Comparison of ENCODE assay signal across 14 cellular contexts in the genomic region with DNA sequence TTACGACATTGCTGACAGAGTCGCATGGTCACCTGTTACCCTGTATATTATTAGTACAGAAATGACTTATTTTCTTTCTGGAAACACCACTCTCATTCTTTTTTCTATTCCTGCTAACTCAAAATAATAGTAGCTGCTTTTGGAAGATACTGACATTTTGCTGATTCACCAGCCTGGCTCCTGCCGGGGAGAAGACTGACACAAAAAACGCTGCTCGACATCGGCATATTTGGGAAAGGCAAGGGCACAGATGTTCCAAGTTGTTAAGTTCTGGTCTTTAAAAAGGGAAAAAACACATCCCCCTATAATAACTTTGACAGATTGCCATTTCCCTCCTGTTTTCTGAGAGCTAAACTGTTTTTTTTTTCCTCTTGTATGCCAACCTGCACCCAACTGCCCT. TPM values are rescaled to one million over a fixed set of nuclear protein-coding genes. Genes with fewer than 3 reads are reported as not detected.
A peak's percentile ranks its signal among the peaks of the same experiment; 100 is the strongest.
DNase-seq lines count a peak whose midpoint lies in the region; ATAC-seq and TF ChIP-seq lines count a peak whose summit lies in the region.
"Had no signal": no experiment of that assay in that cellular context is flagged by ENCODE, and none has a peak within 500 bp of the region (broad histone marks: within the 10 kb centered on the region; RNA-seq: fewer than 3 reads in every experiment).

No MANE protein-coding gene starts in this region.

- peak overlapping the region in 3 of 4 donors; percentile 3 to 23 (median 17) for H3K27ac ChIP-seq in gastroesophageal sphincter
- H3K27ac ChIP-seq in spleen, result peak overlapping the region in 6 of 8 donors; percentile 21 to 70 (median 60)
- H3K27ac ChIP-seq in OCI-LY7 (ENCODE audit: low read depth, low read length, poor library complexity, severe bottlenecking), result no peak overlapping the region
- H3K27ac ChIP-seq in hepatocyte, result no peak overlapping the region
- H3K27ac ChIP-seq in Karpas-422 (ENCODE audit: low read length), result no peak overlapping the region

- H3K79me2 ChIP-seq in OCI-LY7 (ENCODE audit: insufficient read depth, low read depth, low read length), result no peaks in the 10 kb centered on the region
- H3K79me2 ChIP-seq in hepatocyte, result no peaks in the 10 kb centered on the region
- H3K79me2 ChIP-seq in Karpas-422 (ENCODE audit: low read length), result peaks cover 10% of the 10 kb centered on the region

- H3K27me3 Mint-ChIP-seq in IgD-negative memory B cell (peaks cover 2% of the 10 kb centered on the region), MCF 10A (ENCODE audit: insufficient read depth, unreplicated experiment) (no peaks in the 10 kb centered on the region)
- H3K27me3 Mint-ChIP-seq: CD4-positive, alpha-beta memory T cell had no signal

- BruUV-seq in OCI-LY7 (replicated peaks; lab: Mats Ljungman, UMichigan) (no TSS peak), MCF 10A (replicated peaks; lab: Mats Ljungman, UMichigan) (no TSS peak)

- H3K36me3 Mint-ChIP-seq in IgD-negative memory B cell, result peaks cover 8% of the 10 kb centered on the region
- peaks cover 41% of the 10 kb centered on the region for H3K36me3 Mint-ChIP-seq in MCF 10A (ENCODE audit: insufficient read depth, unreplicated experiment)

- TF ChIP-seq POLR2A in gastroesophageal sphincter (IDR thresholded peaks at IDR 0.05) (no peak), spleen (IDR thresholded peaks at IDR 0.05) (no peak)

- H3K4me1 ChIP-seq in gastroesophageal sphincter (peaks cover 0 to 5% (median 0%) of the 10 kb centered on the region in 3 donors), spleen (peaks cover 0 to 20% (median 10%) of the 10 kb centered on the region in 6 donors), OCI-LY7 (ENCODE audit: insufficient read depth, low read length, poor library complexity, severe bottlenecking) (peaks cover 44% of the 10 kb centered on the region), hepatocyte (ENCODE audit: insufficient read depth) (no peaks in the 10 kb centered on the region), Karpas-422 (ENCODE audit: low read length) (peaks cover 19% of the 10 kb centered on the region)

- POLR2A ChIA-PET in OCI-LY7 (lab: Charles Lee) (no interaction called here), MCF 10A (lab: Yijun Ruan, JAX) (interaction anchor here (0.6 to 1.2 kb wide), 5 partner anchors 10 to 245 kb away, joined by 3 to 6 read pairs (median 4); no protein-coding TSS in a partner anchor)

- no peaks in the 10 kb centered on the region for H3K9me3 Mint-ChIP-seq in IgD-negative memory B cell
- H3K9me3 Mint-ChIP-seq in MCF 10A (ENCODE audit: unreplicated experiment), result no peaks in the 10 kb centered on the region
- H3K9me3 Mint-ChIP-seq: CD4-positive, alpha-beta memory T cell; HFFc6 had no signal

- no peak for TF ChIP-seq EP300 in gastroesophageal sphincter (IDR thresholded peaks at IDR 0.05)

- H3K27ac Mint-ChIP-seq in IgD-negative memory B cell (peak overlapping the region in 2 of 3 donors; percentile 39 to 67), MCF 10A (ENCODE audit: low read depth, unreplicated experiment) (no peak overlapping the region)
- H3K27ac Mint-ChIP-seq: CD4-positive, alpha-beta memory T cell; HFFc6 had no signal

- CTCF ChIA-PET in OCI-LY7 (lab: Charles Lee; ENCODE audit: unreplicated experiment) (interaction anchor here (1.4 kb wide), 1 partner anchor 56 kb away, joined by 3 read pairs; no protein-coding TSS in a partner anchor), MCF 10A (lab: Yijun Ruan, JAX) (interaction anchor here (0.6 to 1.1 kb wide), 3 partner anchors 12 to 134 kb away, joined by 3 read pairs; no protein-coding TSS in a partner anchor)

- H3K9me2 ChIP-seq in OCI-LY7 (ENCODE audit: insufficient read depth, low read length) (no peaks in the 10 kb centered on the region), hepatocyte (replicated peaks; ENCODE audit: insufficient read depth) (no peaks in the 10 kb centered on the region), Karpas-422 (replicated peaks; ENCODE audit: insufficient read depth, low read length) (no peaks in the 10 kb centered on the region)

- H3K9me3 ChIP-seq in gastroesophageal sphincter, result no peaks in the 10 kb centered on the region
- H3K9me3 ChIP-seq in spleen, result no peaks in the 10 kb centered on the region
- H3K9me3 ChIP-seq in OCI-LY7 (ENCODE audit: low read length), result no peaks in the 10 kb centered on the region
- no peaks in the 10 kb centered on the region for H3K9me3 ChIP-seq in hepatocyte (ENCODE audit: low read depth)
- no peaks in the 10 kb centered on the region for H3K9me3 ChIP-seq in Karpas-422 (ENCODE audit: low read length)

- intact Hi-C loops in spleen (cut with DNase I; ENCODE audit: low total_unique reads), result no loop called here
- intact Hi-C loops in OCI-LY7 (cut with micrococcal nuclease; ENCODE audit: unreplicated experiment), result no loop called here
- intact Hi-C loops in MCF 10A (cut with micrococcal nuclease), result no loop called here

- no peak overlapping the region for H3K9ac ChIP-seq in Karpas-422 (ENCODE audit: low read length)

- no peak overlapping the region for H3K4me3 ChIP-seq in gastroesophageal sphincter
- H3K4me3 ChIP-seq in spleen, result no peak overlapping the region
- no peak overlapping the region for H3K4me3 ChIP-seq in OCI-LY7 (ENCODE audit: low read depth, low read length, poor library complexity, severe bottlenecking)
- no peak overlapping the region for H3K4me3 ChIP-seq in hepatocyte
- no peak overlapping the region for H3K4me3 ChIP-seq in Karpas-422 (ENCODE audit: low read length)
- H3K4me3 ChIP-seq: GM12878 had no signal

- TF ChIP-seq CTCF in gastroesophageal sphincter (IDR thresholded peaks at IDR 0.05) (no peak), spleen (IDR thresholded peaks at IDR 0.05 in 8 of 11, conservative IDR thresholded peaks at IDR 0.05 in 3 of 11) (no peak), OCI-LY7 (conservative IDR thresholded peaks at IDR 0.05; ENCODE audit: low read length) (no peak), hepatocyte (IDR thresholded peaks at IDR 0.05; ENCODE audit: poor library complexity) (no peak), MCF 10A (IDR thresholded peaks at IDR 0.05; ENCODE audit: unreplicated experiment) (no peak)

- no peak for ATAC-seq in gastroesophageal sphincter
- ATAC-seq: GM12878 had no signal

- H3K4me1 Mint-ChIP-seq in IgD-negative memory B cell (peaks cover 5 to 20% (median 18%) of the 10 kb centered on the region in 3 donors), MCF 10A (ENCODE audit: insufficient read depth, unreplicated experiment) (no peaks in the 10 kb centered on the region)

- H3K36me3 ChIP-seq in gastroesophageal sphincter, result peaks cover 0 to 64% of the 10 kb centered on the region in 2 donors
- H3K36me3 ChIP-seq in spleen, result peaks cover 0 to 75% (median 32%) of the 10 kb centered on the region in 6 donors
- H3K36me3 ChIP-seq in OCI-LY7 (ENCODE audit: insufficient read depth, low read length), result peaks cover 50% of the 10 kb centered on the region
- H3K36me3 ChIP-seq in hepatocyte (replicated peaks; ENCODE audit: insufficient read depth, low read depth), result no peaks in the 10 kb centered on the region
- peaks cover 23% of the 10 kb centered on the region for H3K36me3 ChIP-seq in Karpas-422 (ENCODE audit: insufficient read depth, low read length)

- 80 to 82% methylated on average over 4 to 6 of the region's 6 CpGs for WGBS in gastroesophageal sphincter (ENCODE audit: low coverage in 1 of 2), 2 donors
- 66 to 78% (median 70%) methylated on average over 6 of the region's 6 CpGs for WGBS in spleen, 5 donors
- 95% methylated on average over 6 of the region's 6 CpGs for WGBS in hepatocyte (ENCODE audit: low lambda C conversion rate, missing lambda C conversion rate)

- no peaks in the 10 kb centered on the region for H4K20me1 ChIP-seq in OCI-LY7 (ENCODE audit: insufficient read depth, low read length)
- H4K20me1 ChIP-seq in hepatocyte (ENCODE audit: insufficient read depth, poor library complexity, severe bottlenecking), result no peaks in the 10 kb centered on the region
- no peaks in the 10 kb centered on the region for H4K20me1 ChIP-seq in Karpas-422 (ENCODE audit: insufficient read depth, low read depth, low read length)

- no peak overlapping the region for H2AFZ ChIP-seq in OCI-LY7 (ENCODE audit: low read length)
- no peak overlapping the region for H2AFZ ChIP-seq in hepatocyte
- no peak overlapping the region for H2AFZ ChIP-seq in Karpas-422 (ENCODE audit: low read length)

- H3K4me2 ChIP-seq in OCI-LY7 (ENCODE audit: low read length), result no peak overlapping the region
- no peak overlapping the region for H3K4me2 ChIP-seq in hepatocyte
- H3K4me2 ChIP-seq in Karpas-422 (ENCODE audit: low read depth, low read length, poor library complexity, severe bottlenecking), result no peak overlapping the region

- DNase-seq in NCI-H2171 (lab: John Stamatoyannopoulos, UW) (peak; percentile 86), spleen (no peak), OCI-LY7 (ENCODE audit: low spot score) (no peak), hepatocyte (ENCODE audit: low spot score) (no peak), MCF 10A (ENCODE audit: unreplicated experiment) (no peak), Karpas-422 (no peak)
- DNase-seq: ACHN; C1 segment of cervical spinal cord; CD4-positive, alpha-beta memory T cell; HCEC 1CT; HFFc6 had no signal

- no peak overlapping the region for H3K4me3 Mint-ChIP-seq in IgD-negative memory B cell
- no peak overlapping the region for H3K4me3 Mint-ChIP-seq in MCF 10A (ENCODE audit: unreplicated experiment)
- H3K4me3 Mint-ChIP-seq: CD4-positive, alpha-beta memory T cell; HFFc6 had no signal

- no peaks in the 10 kb centered on the region for H3K27me3 ChIP-seq in gastroesophageal sphincter
- no peaks in the 10 kb centered on the region for H3K27me3 ChIP-seq in spleen (replicated peaks in 1 of 7)
- H3K27me3 ChIP-seq in hepatocyte, result no peaks in the 10 kb centered on the region
- no peaks in the 10 kb centered on the region for H3K27me3 ChIP-seq in Karpas-422 (ENCODE audit: low read length)

RNA-seq across cellular contexts. Expression of gene CTNNBL1, which starts 55.4 kb away (rescaled TPM):
- 119 TPM for polyA plus RNA-seq in IgD-negative memory B cell
- total RNA-seq in gastroesophageal sphincter, result 10 to 100 TPM; 43.8 to 58.4 (median 47.1) TPM
- total RNA-seq in spleen, result 100 to 1,000 TPM in 2 of 7 donors, 10 to 100 TPM in 5; 46.5 to 135 (median 90.7) TPM
- polyA plus RNA-seq in spleen, result 100 to 1,000 TPM in 1 of 3 donors, 10 to 100 TPM in 2; 70.4 to 101 (median 75.1) TPM
- 38.0 and 40.6 TPM in 2 replicates for total RNA-seq in OCI-LY7 (2014; rRNA removed; shearing (Covaris generic))
- total RNA-seq in OCI-LY7 (2022), result 88.0 and 90.0 TPM in 2 replicates
- total RNA-seq in hepatocyte, result 25.7 and 27.6 TPM in 2 replicates
- 48.0 and 55.0 TPM in 2 replicates for polyA plus RNA-seq in hepatocyte
- total RNA-seq in MCF 10A (2022), result 44.9 and 45.2 TPM in 2 replicates
- 70.0 and 102 TPM in 2 replicates for total RNA-seq in Karpas-422 (2014; rRNA removed; shearing (Covaris generic); ENCODE audit: low replicate concordance)

Comparison
In these comparisons a context has a peak if more than half of its experiments do, and no peak if none do; other contexts are left out.
1. H3K27ac ChIP-seq: peak in gastroesophageal sphincter (3 of 4) and spleen (6 of 8); none in OCI-LY7 (single experiment), hepatocyte (single experiment) and Karpas-422 (single experiment).